Comparison of ENCODE assay signal across 5 cellular contexts in genomic region chr19:41025411-41025810, GRCh38. TPM values are rescaled to one million over a fixed set of nuclear protein-coding genes. Genes with fewer than 3 reads are reported as not detected.
"Had no signal": no experiment of that assay in that cellular context is flagged by ENCODE, and none has a peak within 500 bp of the region (broad histone marks: within the 10 kb centered on the region; RNA-seq: fewer than 3 reads in every experiment).

No MANE protein-coding gene starts in this region.

- H3K9me3 Mint-ChIP-seq: H9 had no signal

- H3K27ac Mint-ChIP-seq: H9 had no signal

- ATAC-seq: K562 had no signal

- H3K4me3 ChIP-seq: K562 had no signal

- DNase-seq: GOT3, HCEC 1CT, IMR-90 had no signal

- H3K4me3 Mint-ChIP-seq: H9 had no signal

RNA-seq across cellular contexts. Expression of gene CYP2B6, which starts 34.3 kb away (rescaled TPM):
- total RNA-seq: IMR-90 had no signal
